Comparison of ENCODE assay signal across 32 cellular contexts in the genomic region with DNA sequence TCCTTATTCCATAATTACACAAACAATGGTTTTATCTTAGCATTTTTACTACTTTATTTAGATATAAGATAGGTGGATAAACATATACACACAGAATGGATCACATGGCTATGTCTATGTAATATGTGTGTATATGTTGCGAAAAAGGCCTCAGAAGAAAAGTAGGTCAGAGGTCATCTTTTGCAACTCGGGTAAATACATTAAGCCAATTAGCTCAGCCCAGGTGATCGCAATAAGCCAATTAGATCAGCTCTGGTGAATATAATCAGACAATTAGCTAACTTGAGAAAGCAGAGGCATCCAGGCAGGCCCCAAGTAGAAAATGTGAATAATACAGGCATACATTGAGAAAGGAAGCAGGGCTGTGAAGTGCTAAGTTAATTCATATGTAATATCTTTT. TPM values are rescaled to one million over a fixed set of nuclear protein-coding genes. Genes with fewer than 3 reads are reported as not detected.
"Had no signal": no experiment of that assay in that cellular context is flagged by ENCODE, and none has a peak within 500 bp of the region (broad histone marks: within the 10 kb centered on the region; RNA-seq: fewer than 3 reads in every experiment).

No MANE protein-coding gene starts in this region.

- H3K27me3 ChIP-seq: adrenal gland, body of pancreas, colonic mucosa, dorsolateral prefrontal cortex, neutrophil, stomach, thyroid gland, upper lobe of left lung, vagina had no signal

- H3K4me1 ChIP-seq: adrenal gland, body of pancreas, colonic mucosa, stomach, thyroid gland, upper lobe of left lung, vagina had no signal

- DNase-seq: activated CD4-positive, alpha-beta T cell treated with anti-CD3 and anti-CD28 coated beads for 48 hours; activated CD4-positive, alpha-beta T cell treated with anti-CD3 and anti-CD28 coated beads, Interleukin-2, amount 50 U/mL, for 48 hours; activated CD4-positive, CD25-positive, alpha-beta regulatory T cell; activated CD8-positive, alpha-beta memory T cell treated with anti-CD3 and anti-CD28 coated beads for 24 hours; activated effector memory CD4-positive, alpha-beta T cell treated with anti-CD3 and anti-CD28 coated beads, Interleukin-2, amount 50 U/mL, for 16 hours; activated naive CD4-positive, alpha-beta T cell treated with anti-CD3 and anti-CD28 coated beads for 36 hours; activated naive CD8-positive, alpha-beta T cell treated with anti-CD3 and anti-CD28 coated beads for 36 hours; adrenal gland; aorta; body of pancreas; cerebellar nuclear complex; colonic mucosa; dorsolateral prefrontal cortex; effector memory CD4-positive, alpha-beta T cell; foreskin fibroblast; head of caudate nucleus; hippocampal formation; left cardiac atrium; mammary epithelial cell; naive thymus-derived CD8-positive, alpha-beta T cell; stimulated activated CD4-positive, alpha-beta T cell treated with anti-CD3 and anti-CD28 coated beads, Interleukin-1b, Interleukin-23, amount 100 ng/mL, for 48 hours; stimulated activated CD4-positive, alpha-beta T cell treated with anti-CD3 and anti-CD28 coated beads, Interleukin-4, amount 100 ng/mL, for 4 hours; stimulated activated CD8-positive, alpha-beta memory T cell treated with anti-CD3 and anti-CD28 coated beads, Interleukin-4, amount 100 ng/mL, for 48 hours; stimulated activated naive B cell treated with anti-CD40 and anti-IgM and Interleukin-4, amounts not matched to agents 10 μg/mL and 1 μg/mL and 100 μg/mL, for 72 hours; stomach; T-helper 2 cell; thyroid gland; upper lobe of left lung had no signal

- H3K4me3 ChIP-seq: adrenal gland, body of pancreas, colonic mucosa, dorsolateral prefrontal cortex, smooth muscle cell, stomach, thyroid gland, upper lobe of left lung, vagina had no signal

- H3K4me2 ChIP-seq: smooth muscle cell had no signal

- H3K27ac ChIP-seq: adrenal gland, body of pancreas, colonic mucosa, dorsolateral prefrontal cortex, neutrophil, stomach, thyroid gland, upper lobe of left lung, vagina had no signal

- H3K9me3 ChIP-seq: adrenal gland, body of pancreas, colonic mucosa, neutrophil, thyroid gland, vagina had no signal

- ATAC-seq: body of pancreas; esophagus mucosa; left cardiac atrium; naive thymus-derived CD8-positive, alpha-beta T cell; stimulated activated naive B cell treated with anti-CD40 and anti-IgM and Interleukin-4, amounts not matched to agents 10 μg/mL and 1 μg/mL and 100 μg/mL, for 72 hours had no signal

- H3K36me3 ChIP-seq: adrenal gland, colonic mucosa, stomach, thyroid gland, upper lobe of left lung, vagina had no signal

RNA-seq across cellular contexts. Expression of a gene that starts 24.3 kb away (rescaled TPM):
- polyA plus RNA-seq: smooth muscle cell, stomach had no signal
